ENCODE assay signal across 16 cellular contexts in genomic region chr11:107116358-107116757, GRCh38.
DNase-seq lines count a peak whose midpoint lies in the region; FAIRE-seq and TF ChIP-seq lines count a peak whose summit lies in the region.
"Had no signal": no experiment of that assay in that cellular context is flagged by ENCODE, and none has a peak within 500 bp of the region (broad histone marks: within the 10 kb centered on the region; RNA-seq: fewer than 3 reads in every experiment).

No MANE protein-coding gene starts in this region.

- H3K9me3 ChIP-seq in astrocyte (ENCODE audit: insufficient read depth, low read depth, low read length) = no peaks in the 10 kb centered on the region
- no peaks in the 10 kb centered on the region; the same call in 1 of the 2 replicates for H3K9me3 ChIP-seq in Caco-2
- H3K9me3 ChIP-seq: BE2C, SJSA1 had no signal

- H3K27ac ChIP-seq in astrocyte (ENCODE audit: low read depth, low read length) = no peak overlapping the region
- H3K27ac ChIP-seq: SJSA1 had no signal

- DNase-seq in HCEC 1CT (peak; percentile 8), astrocyte (ENCODE audit: low read depth) (peak; percentile 84), foreskin melanocyte (peak; percentile 56), retinal pigment epithelial cell (ENCODE audit: low read depth) (peak; percentile 79), Caco-2 (no peak), DMS153 (lab: John Stamatoyannopoulos, UW) (no peak)
- no peak for DNase-seq in stimulated activated CD4-positive, alpha-beta T cell treated with anti-CD3 and anti-CD28 coated beads, Interleukin-2, amount 100 ng/mL, for 24 hours
- DNase-seq: BE2C; CD4-positive, alpha-beta memory T cell; NCI-H1436 treated with DMSO at 0.1 percent for 48 hours; NCI-H2081; NCI-H526; OCI-M1 had no signal

- peaks cover 30% of the 10 kb centered on the region for H3K4me1 Mint-ChIP-seq in astrocyte (ENCODE audit: low read depth, unreplicated experiment)
- no peaks in the 10 kb centered on the region for H3K4me1 Mint-ChIP-seq in Caco-2 (ENCODE audit: low read depth, unreplicated experiment)
- H3K4me1 Mint-ChIP-seq: CD4-positive, alpha-beta memory T cell; IgD-negative memory B cell had no signal

- H3K36me3 Mint-ChIP-seq in astrocyte (ENCODE audit: low read depth, unreplicated experiment) = no peaks in the 10 kb centered on the region
- no peaks in the 10 kb centered on the region for H3K36me3 Mint-ChIP-seq in Caco-2 (ENCODE audit: insufficient read depth, unreplicated experiment)
- H3K36me3 Mint-ChIP-seq: CD4-positive, alpha-beta memory T cell; IgD-negative memory B cell had no signal

- H4K20me1 ChIP-seq in astrocyte (ENCODE audit: insufficient read depth, low read length) = no peaks in the 10 kb centered on the region

- H3K4me1 ChIP-seq in astrocyte (ENCODE audit: insufficient read depth, low read length) (no peaks in the 10 kb centered on the region), Caco-2 (no peaks in the 10 kb centered on the region)
- H3K4me1 ChIP-seq: BE2C, SJSA1 had no signal

- H3K4me3 ChIP-seq in astrocyte (ENCODE audit: insufficient read depth, low read depth, low read length) = no peak overlapping the region
- no peak overlapping the region for H3K4me3 ChIP-seq in retinal pigment epithelial cell (ENCODE audit: low read length)
- no peak overlapping the region for H3K4me3 ChIP-seq in Caco-2 (ENCODE audit: low read depth, low read length)
- H3K4me3 ChIP-seq: SJSA1 had no signal

- H3K27me3 Mint-ChIP-seq in astrocyte (ENCODE audit: low read depth, unreplicated experiment) = no peaks in the 10 kb centered on the region
- no peaks in the 10 kb centered on the region for H3K27me3 Mint-ChIP-seq in Caco-2 (ENCODE audit: insufficient read depth, unreplicated experiment)
- H3K27me3 Mint-ChIP-seq: CD4-positive, alpha-beta memory T cell; IgD-negative memory B cell had no signal

- TF ChIP-seq CTCF in astrocyte (IDR thresholded peaks at IDR 0.05; ENCODE audit: insufficient read depth, low read depth, low read length) (no peak), retinal pigment epithelial cell (conservative IDR thresholded peaks at IDR 0.05; ENCODE audit: low read depth, low read length) (no peak), Caco-2 (IDR thresholded peaks at IDR 0.05; ENCODE audit: insufficient read depth in 1 of 2, low read depth in 1 of 2, low read length in 1 of 2, severe bottlenecking in 1 of 2, unreplicated experiment in 1 of 2) (no peak)

- H3K36me3 ChIP-seq in astrocyte (ENCODE audit: insufficient read depth, low read length) (no peaks in the 10 kb centered on the region), Caco-2 (ENCODE audit: control insufficient read depth, insufficient read depth, low read length) (no peaks in the 10 kb centered on the region)
- H3K36me3 ChIP-seq: BE2C, SJSA1 had no signal

- H3K9me3 Mint-ChIP-seq in astrocyte (ENCODE audit: unreplicated experiment) = peaks cover 2% of the 10 kb centered on the region
- peaks cover 8% of the 10 kb centered on the region for H3K9me3 Mint-ChIP-seq in Caco-2 (ENCODE audit: unreplicated experiment)

- no TSS peak for BruUV-seq in Caco-2 (replicated peaks; lab: Mats Ljungman, UMichigan)

- H2AFZ ChIP-seq in astrocyte (ENCODE audit: low read depth, low read length) = no peak overlapping the region

- CTCF ChIA-PET in Caco-2 (lab: Charles Lee) = no interaction called here

- no peaks in the 10 kb centered on the region for H3K79me2 ChIP-seq in astrocyte (ENCODE audit: insufficient read depth, low read length)

- H3K4me3 Mint-ChIP-seq in astrocyte (ENCODE audit: unreplicated experiment) (no peak overlapping the region), Caco-2 (ENCODE audit: unreplicated experiment) (no peak overlapping the region)
- H3K4me3 Mint-ChIP-seq: CD4-positive, alpha-beta memory T cell; IgD-negative memory B cell had no signal

- POLR2A ChIA-PET in Caco-2 (lab: Charles Lee) = no interaction called here

- H3K27ac Mint-ChIP-seq in astrocyte (ENCODE audit: unreplicated experiment) (peak overlapping the region; percentile 21), Caco-2 (ENCODE audit: unreplicated experiment) (no peak overlapping the region)
- H3K27ac Mint-ChIP-seq: CD4-positive, alpha-beta memory T cell; IgD-negative memory B cell had no signal

- H3K4me2 ChIP-seq in astrocyte (ENCODE audit: low read length) = no peak overlapping the region

- FAIRE-seq in astrocyte (lab: Jason Lieb, UNC) = no peak
- FAIRE-seq: H54 had no signal

- H3K9ac ChIP-seq in astrocyte (ENCODE audit: low read length) = no peak overlapping the region

- intact Hi-C loops in Caco-2 (cut with micrococcal nuclease; ENCODE audit: unreplicated experiment) = no loop called here

- no peaks in the 10 kb centered on the region for H3K27me3 ChIP-seq in astrocyte (ENCODE audit: insufficient read depth, low read length)
- no peaks in the 10 kb centered on the region for H3K27me3 ChIP-seq in Caco-2 (replicated peaks; ENCODE audit: control insufficient read depth, insufficient read depth, low read length)
- H3K27me3 ChIP-seq: BE2C, SJSA1 had no signal

Comparison
In these comparisons a context has a peak if more than half of its experiments do, and no peak if none do; other contexts are left out.
1. DNase-seq: peak in HCEC 1CT (single experiment), astrocyte (single experiment), foreskin melanocyte (single experiment) and retinal pigment epithelial cell (single experiment); none in stimulated activated CD4-positive, alpha-beta T cell treated with anti-CD3 and anti-CD28 coated beads, Interleukin-2, amount 100 ng/mL, for 24 hours (0 of 2), Caco-2 (0 of 2) and DMS153 (single experiment).